8 cellular contexts compared by ENCODE assay signal in genomic region chr10:128124813-128125403, GRCh38. TPM values are rescaled to one million over a fixed set of nuclear protein-coding genes. Genes with fewer than 3 reads are reported as not detected.
A peak's percentile ranks its signal among the peaks of the same experiment; 100 is the strongest.
DNase-seq lines count a peak whose midpoint lies in the region; ATAC-seq and TF ChIP-seq lines count a peak whose summit lies in the region.

No MANE protein-coding gene starts in this region.

- H3K9me3 Mint-ChIP-seq in activated naive CD4-positive, alpha-beta T cell treated with anti-CD3 and anti-CD28 coated beads, Interleukin-2, amount 50 U/mL, for 72 hours: no peaks in the 10 kb centered on the region

- ATAC-seq in activated naive CD4-positive, alpha-beta T cell treated with anti-CD3 and anti-CD28 coated beads, Interleukin-2, amount 50 U/mL, for 72 hours: no peak
- ATAC-seq in HG02759 (IDR thresholded peaks at IDR 0.05; ENCODE audit: unreplicated experiment): no peak
- ATAC-seq in right cardiac atrium: no peak
- ATAC-seq in HG03108 (IDR thresholded peaks at IDR 0.05; ENCODE audit: unreplicated experiment): no peak

- peaks cover 35 to 46% of the 10 kb centered on the region in 2 experiments for H3K36me3 ChIP-seq in HEK293 (ENCODE audit: control insufficient read depth in 2 of 2, insufficient read depth in 1 of 2, low read length in 2 of 2)

- POLR2A ChIA-PET in HEK293 (lab: Yijun Ruan, JAX): interaction anchor here (0.6 to 1.2 kb wide), 2 partner anchors 29 to 46 kb away, joined by 3 to 4 read pairs; no protein-coding TSS in a partner anchor

- CTCF ChIA-PET in HEK293 (lab: Yijun Ruan, JAX): interaction anchor here (0.7 kb wide), 1 partner anchor 25 kb away, joined by 4 read pairs; no protein-coding TSS in a partner anchor

- intact Hi-C loops in right cardiac atrium (cut with DNase I): no loop called here

- H3K4me1 ChIP-seq in HEK293 (ENCODE audit: control insufficient read depth, insufficient read depth, low read length) (peaks cover 11% of the 10 kb centered on the region), right cardiac atrium (ENCODE audit: control insufficient read depth, insufficient read depth, low read length) (no peaks in the 10 kb centered on the region)

- peaks cover 42 to 49% of the 10 kb centered on the region in 2 donors for H3K36me3 Mint-ChIP-seq in activated naive CD4-positive, alpha-beta T cell treated with anti-CD3 and anti-CD28 coated beads, Interleukin-2, amount 50 U/mL, for 72 hours

- no peaks in the 10 kb centered on the region for H3K27me3 ChIP-seq in right cardiac atrium (ENCODE audit: control insufficient read depth, insufficient read depth)

- H3K9me3 ChIP-seq in HEK293 (ENCODE audit: control insufficient read depth, insufficient read depth, low read depth, low read length): no peaks in the 10 kb centered on the region
- no peaks in the 10 kb centered on the region for H3K9me3 ChIP-seq in right cardiac atrium (ENCODE audit: control insufficient read depth, low read length)

- in situ Hi-C loops in G401 (cut with HindIII; ENCODE audit: low sequenced_read_pairs): no loop called here

- peak overlapping the region; percentile 92 to 98 for H3K27ac Mint-ChIP-seq in activated naive CD4-positive, alpha-beta T cell treated with anti-CD3 and anti-CD28 coated beads, Interleukin-2, amount 50 U/mL, for 72 hours

- WGBS in right cardiac atrium: 38% methylated on average over 11 of the region's 11 CpGs

- DNase-seq in AG10803 (ENCODE audit: low read depth) (no peak), lung microvascular endothelial cell (ENCODE audit: low read depth in 2 of 2) (peak; percentile 7 to 26), G401 (ENCODE audit: low spot score) (no peak), right cardiac atrium (no peak)
- DNase-seq in activated naive CD4-positive, alpha-beta T cell treated with anti-CD3 and anti-CD28 coated beads, Interleukin-2, amount 50 U/mL, for 72 hours (ENCODE audit: low spot score in 2 of 2): no peak

- H3K27ac ChIP-seq in HEK293 (ENCODE audit: extremely low read depth, low read depth, low read length): peak overlapping the region; percentile 89; the same call in 1 of the 2 replicates
- H3K27ac ChIP-seq in right cardiac atrium (ENCODE audit: low read length): no peak overlapping the region

- H3K4me3 ChIP-seq in AG10803 (ENCODE audit: low read length) (peak overlapping the region; percentile 72), HEK293 (ENCODE audit: low read depth, low read length) (peak overlapping the region; percentile 97), right cardiac atrium (ENCODE audit: low read length) (no peak overlapping the region)

- TF ChIP-seq CTCF in AG10803 (conservative IDR thresholded peaks at IDR 0.05; ENCODE audit: low read length) (no peak), HEK293 (tag by site-specific recombination; IDR thresholded peaks at IDR 0.05) (0 out of 2 replicates have a peak, but pooled peaks have one; percentile 23)

TF ChIP-seq in HEK293, 187 proteins besides CTCF, POLR2A, EP300 and RAD21:
- TF ChIP-seq GLIS2 (tag by site-specific recombination; IDR thresholded peaks at IDR 0.05) (peak; percentile 51; the same call in 1 of the 2 replicates), KLF7 (tag by site-specific recombination; IDR thresholded peaks at IDR 0.05; ENCODE audit: borderline replicate concordance) (no peak), ZIC2 (tag by site-specific recombination; IDR thresholded peaks at IDR 0.05) (peak; percentile 22; the same call in 1 of the 2 replicates)

RNA-seq across cellular contexts. Expression of gene MKI67, which starts 1.3 kb away (rescaled TPM):
- total RNA-seq in activated naive CD4-positive, alpha-beta T cell treated with anti-CD3 and anti-CD28 coated beads, Interleukin-2, amount 50 U/mL, for 72 hours: 100 to 1,000 TPM; 221 to 367 TPM
- total RNA-seq in lung microvascular endothelial cell: 2.4 and 8.5 TPM in 2 replicates
- 9.2 and 13.8 TPM in 2 replicates for total RNA-seq in G401 (2014; rRNA removed; shearing (Covaris generic))
- 1 to 10 TPM in 2 of 4 donors, under 1 TPM in 2; 0.11 to 4.9 (median 1.8) TPM for total RNA-seq in right cardiac atrium
- polyA plus RNA-seq in right cardiac atrium: 0.05 TPM

Comparison
In these comparisons a context has a peak if more than half of its experiments do, and no peak if none do; other contexts are left out.
1. DNase-seq: peak in lung microvascular endothelial cell (2 of 2); none in AG10803 (single experiment), activated naive CD4-positive, alpha-beta T cell treated with anti-CD3 and anti-CD28 coated beads, Interleukin-2, amount 50 U/mL, for 72 hours (0 of 2), G401 (single experiment) and right cardiac atrium (0 of 3).
2. RNA of gene MKI67, which starts 1.3 kb away (total RNA-seq): 221 to 367 TPM in activated naive CD4-positive, alpha-beta T cell treated with anti-CD3 and anti-CD28 coated beads, Interleukin-2, amount 50 U/mL, for 72 hours; 9.2 to 13.8 TPM in G401, 0.11 to 4.9 TPM in right cardiac atrium and 2.4 to 8.5 TPM in lung microvascular endothelial cell; every median in the first group is over 10 times any median in the second.